In the genomic region with DNA sequence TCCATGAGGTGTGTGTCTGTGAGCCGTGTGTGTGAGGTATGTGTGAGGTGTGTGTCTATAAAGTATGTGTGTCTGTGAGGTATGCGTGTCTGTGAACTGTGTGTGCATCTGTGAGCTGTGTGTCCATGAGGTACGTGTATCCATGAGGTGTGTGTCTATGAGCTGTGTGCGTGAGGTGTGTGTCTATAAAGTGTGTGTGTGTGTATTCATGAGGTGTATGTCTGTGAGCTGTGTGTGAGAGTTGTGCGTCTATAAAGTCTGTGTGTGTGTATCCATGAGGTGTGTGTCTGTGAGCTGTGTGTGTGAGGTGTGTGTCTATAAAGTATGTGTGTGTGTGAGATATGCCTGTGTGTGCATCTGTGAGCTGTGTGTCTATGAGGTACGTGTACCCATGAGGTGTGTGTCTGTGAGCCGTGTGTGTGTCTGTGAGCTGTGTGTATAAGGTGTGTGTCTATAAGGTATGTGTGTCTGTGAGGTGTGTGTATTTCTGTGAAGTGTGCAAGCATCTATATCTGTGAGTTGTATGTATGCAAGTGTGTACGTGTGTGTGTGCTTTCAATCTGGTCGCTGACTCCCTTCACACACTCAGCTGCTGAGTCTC, we compare ENCODE assay signal across 29 cellular contexts.
"Had no signal": no experiment of that assay in that cellular context is flagged by ENCODE, and none has a peak within 500 bp of the region (broad histone marks: within the 10 kb centered on the region; RNA-seq: fewer than 3 reads in every experiment).

No MANE protein-coding gene starts in this region.

- H3K27me3 Mint-ChIP-seq: type B pancreatic cell had no signal

- FAIRE-seq: colon, small intestine had no signal

- H3K27me3 ChIP-seq: gastrocnemius medialis, hepatocyte, neural progenitor cell, ovary, uterus had no signal

- H2AFZ ChIP-seq: hepatocyte, neural progenitor cell had no signal

- H3K4me3 Mint-ChIP-seq: naive thymus-derived CD4-positive, alpha-beta T cell; nephron; neural progenitor cell; stimulated activated naive B cell treated with anti-CD40 and anti-IgM and Interleukin-4, amounts not matched to agents 10 μg/mL and 1 μg/mL and 100 μg/mL, for 72 hours; stimulated activated naive CD8-positive, alpha-beta T cell treated with anti-CD3 and anti-CD28 coated beads, Interleukin-15, Interleukin-2, amounts not matched to agents 100 ng/mL and 50 ng/mL, for 24 hours; type B pancreatic cell had no signal

- H3K36me3 ChIP-seq: gastrocnemius medialis, heart left ventricle, left lung, neural progenitor cell, ovary, suprapubic skin, uterus had no signal

- ATAC-seq: esophagus mucosa; gastrocnemius medialis; heart left ventricle; left cardiac atrium; left lung; naive thymus-derived CD4-positive, alpha-beta T cell; psoas muscle; right cardiac atrium; stimulated activated naive B cell treated with anti-CD40 and anti-IgM and Interleukin-4, amounts not matched to agents 10 μg/mL and 1 μg/mL and 100 μg/mL, for 72 hours had no signal

- DNase-seq: dorsolateral prefrontal cortex; effector CD4-positive, alpha-beta T cell; foreskin fibroblast; gastrocnemius medialis; heart left ventricle; left cardiac atrium; left lung; mesenchymal stem cell; midbrain; naive thymus-derived CD4-positive, alpha-beta T cell; nucleus accumbens; ovary; posterior cingulate gyrus; psoas muscle; right cardiac atrium; small intestine; stimulated activated CD4-positive, alpha-beta T cell treated with anti-CD3 and anti-CD28 coated beads, Interleukin-15, amount 100 ng/mL, for 24 hours; stimulated activated CD4-positive, alpha-beta T cell treated with anti-CD3 and anti-CD28 coated beads, Interleukin-2, amount 100 ng/mL, for 48 hours; stimulated activated naive B cell treated with anti-CD40 and anti-IgM and Interleukin-4, amounts not matched to agents 10 μg/mL and 1 μg/mL and 100 μg/mL, for 72 hours; uterus had no signal

- H3K36me3 Mint-ChIP-seq: naive thymus-derived CD4-positive, alpha-beta T cell; neural progenitor cell; stimulated activated naive B cell treated with anti-CD40 and anti-IgM and Interleukin-4, amounts not matched to agents 10 μg/mL and 1 μg/mL and 100 μg/mL, for 72 hours; type B pancreatic cell had no signal

- H3K27ac ChIP-seq: epithelial cell of prostate, gastrocnemius medialis, heart left ventricle, hepatocyte, left lung, neural progenitor cell, ovary, psoas muscle, suprapubic skin, uterus had no signal

- H3K9me3 Mint-ChIP-seq: naive thymus-derived CD4-positive, alpha-beta T cell; nephron; neural progenitor cell; stimulated activated naive B cell treated with anti-CD40 and anti-IgM and Interleukin-4, amounts not matched to agents 10 μg/mL and 1 μg/mL and 100 μg/mL, for 72 hours; stimulated activated naive CD8-positive, alpha-beta T cell treated with anti-CD3 and anti-CD28 coated beads, Interleukin-15, Interleukin-2, amounts not matched to agents 100 ng/mL and 50 ng/mL, for 24 hours; type B pancreatic cell had no signal

- H3K4me3 ChIP-seq: dorsolateral prefrontal cortex, gastrocnemius medialis, heart left ventricle, hepatocyte, left lung, neural progenitor cell, ovary, psoas muscle, suprapubic skin, uterus had no signal

- H3K4me2 ChIP-seq: hepatocyte, neural progenitor cell had no signal

- H3K9me3 ChIP-seq: gastrocnemius medialis, heart left ventricle, left lung, ovary, psoas muscle, suprapubic skin, uterus had no signal

- H3K9ac ChIP-seq: neural progenitor cell had no signal

- H3K27ac Mint-ChIP-seq: naive thymus-derived CD4-positive, alpha-beta T cell; nephron; neural progenitor cell; stimulated activated naive B cell treated with anti-CD40 and anti-IgM and Interleukin-4, amounts not matched to agents 10 μg/mL and 1 μg/mL and 100 μg/mL, for 72 hours; stimulated activated naive CD8-positive, alpha-beta T cell treated with anti-CD3 and anti-CD28 coated beads, Interleukin-15, Interleukin-2, amounts not matched to agents 100 ng/mL and 50 ng/mL, for 24 hours; type B pancreatic cell had no signal
